8 cellular contexts compared by ENCODE assay signal in genomic region chr19:35644987-35645679, GRCh38. TPM values are rescaled to one million over a fixed set of nuclear protein-coding genes. Genes with fewer than 3 reads are reported as not detected.
DNase-seq lines count a peak whose midpoint lies in the region; ATAC-seq lines count a peak whose summit lies in the region.

No MANE protein-coding gene starts in this region.

- 17 to 18% methylated on average over 20 of the region's 20 CpGs for WGBS in esophagus, 2 donors

- peak; percentile 82 for DNase-seq in SIG-M5 treated with dmso at 0.1 percent for 504 hours (lab: John Stamatoyannopoulos, UW; ENCODE audit: unreplicated experiment)
- no peak for DNase-seq in SIG-M5 (lab: John Stamatoyannopoulos, UW)
- peak; percentile 67 for DNase-seq in NOMO-1 treated with dmso at 0.1 percent for 144 hours (lab: John Stamatoyannopoulos, UW; ENCODE audit: unreplicated experiment)
- peak; percentile 67 for DNase-seq in activated T-cell treated with anti-CD3 and anti-CD28 coated beads for 1 hour (ENCODE audit: low read depth)
- peak; percentile 48 for DNase-seq in naive B cell
- DNase-seq in stimulated activated naive B cell treated with anti-CD40 and anti-IgM and Interleukin-4, amounts not matched to agents 10 μg/mL and 1 μg/mL and 100 μg/mL, for 72 hours = peak; percentile 49

- H3K27me3 ChIP-seq in esophagus (ENCODE audit: control insufficient read depth in 1 of 2, insufficient read depth in 2 of 2, low read length in 2 of 2) = no peaks in the 10 kb centered on the region

- H3K4me3 ChIP-seq in esophagus (ENCODE audit: low read depth in 1 of 2, low read length in 2 of 2) = peak overlapping the region; percentile 63 to 81

- H3K36me3 Mint-ChIP-seq in naive B cell = no peaks in the 10 kb centered on the region
- H3K36me3 Mint-ChIP-seq in stimulated activated naive B cell treated with anti-CD40 and anti-IgM and Interleukin-4, amounts not matched to agents 10 μg/mL and 1 μg/mL and 100 μg/mL, for 72 hours = no peaks in the 10 kb centered on the region

- peak overlapping the region; percentile 78 to 95 (median 91) for H3K4me3 Mint-ChIP-seq in naive B cell
- peak overlapping the region; percentile 78 to 79 for H3K4me3 Mint-ChIP-seq in stimulated activated naive B cell treated with anti-CD40 and anti-IgM and Interleukin-4, amounts not matched to agents 10 μg/mL and 1 μg/mL and 100 μg/mL, for 72 hours

- ATAC-seq in naive B cell (ENCODE audit: low read depth in 2 of 2) (no peak), GM18502 (IDR thresholded peaks at IDR 0.05; ENCODE audit: poor library complexity, unreplicated experiment) (no peak)
- no peak for ATAC-seq in stimulated activated naive B cell treated with anti-CD40 and anti-IgM and Interleukin-4, amounts not matched to agents 10 μg/mL and 1 μg/mL and 100 μg/mL, for 72 hours (replicated peaks)

- peaks cover 30 to 65% (median 34%) of the 10 kb centered on the region in 3 donors for H3K4me1 Mint-ChIP-seq in naive B cell
- H3K4me1 Mint-ChIP-seq in stimulated activated naive B cell treated with anti-CD40 and anti-IgM and Interleukin-4, amounts not matched to agents 10 μg/mL and 1 μg/mL and 100 μg/mL, for 72 hours = peaks cover 20 to 55% of the 10 kb centered on the region in 2 donors

- H3K27ac Mint-ChIP-seq in naive B cell = peak overlapping the region in 4 of 6 donors; percentile 75 to 93 (median 76)
- peak overlapping the region; percentile 53 for H3K27ac Mint-ChIP-seq in stimulated activated naive B cell treated with anti-CD40 and anti-IgM and Interleukin-4, amounts not matched to agents 10 μg/mL and 1 μg/mL and 100 μg/mL, for 72 hours

- H3K9me3 ChIP-seq in esophagus (ENCODE audit: control insufficient read depth in 2 of 2, insufficient read depth in 1 of 2, low read depth in 1 of 2, low read length in 1 of 2) = no peaks in the 10 kb centered on the region

- no peaks in the 10 kb centered on the region for H3K36me3 ChIP-seq in esophagus (ENCODE audit: control insufficient read depth in 2 of 2, insufficient read depth in 2 of 2, low read length in 1 of 2)

- H3K4me1 ChIP-seq in esophagus (ENCODE audit: control insufficient read depth in 2 of 2, insufficient read depth in 2 of 2, low read length in 1 of 2) = peaks cover 3 to 8% of the 10 kb centered on the region in 2 donors

- no peaks in the 10 kb centered on the region for H3K27me3 Mint-ChIP-seq in naive B cell
- no peaks in the 10 kb centered on the region for H3K27me3 Mint-ChIP-seq in stimulated activated naive B cell treated with anti-CD40 and anti-IgM and Interleukin-4, amounts not matched to agents 10 μg/mL and 1 μg/mL and 100 μg/mL, for 72 hours

- peak overlapping the region; percentile 93 to 98 for H3K27ac ChIP-seq in esophagus (ENCODE audit: low read depth in 2 of 2, low read length in 1 of 2)

- no peaks in the 10 kb centered on the region for H3K9me3 Mint-ChIP-seq in naive B cell
- no peaks in the 10 kb centered on the region for H3K9me3 Mint-ChIP-seq in stimulated activated naive B cell treated with anti-CD40 and anti-IgM and Interleukin-4, amounts not matched to agents 10 μg/mL and 1 μg/mL and 100 μg/mL, for 72 hours

RNA-seq across cellular contexts. Expression of gene COX6B1, which starts 3.0 kb away (rescaled TPM):
- polyA plus RNA-seq in esophagus (1,000 to 10,000 TPM; 1,022 to 1,339 TPM), naive B cell (ENCODE audit: low read depth in 6 of 6) (100 to 1,000 TPM; 623 to 732 (median 678) TPM)

RNA-seq across cellular contexts. Expression of gene ETV2, which starts 3.6 kb away (rescaled TPM):
- 1 to 10 TPM; 3.4 to 5.6 TPM for polyA plus RNA-seq in esophagus
- under 1 TPM in 1 of 6 donors, not detected in 5; 0.61 TPM for polyA plus RNA-seq in naive B cell (ENCODE audit: low read depth in 6 of 6)

RNA-seq across cellular contexts. Expression of gene RBM42, which starts 16.3 kb away (rescaled TPM):
- polyA plus RNA-seq in esophagus (10 to 100 TPM; 47.8 to 61.5 TPM), naive B cell (ENCODE audit: low read depth in 6 of 6) (10 to 100 TPM; 30.6 to 71.1 (median 50.9) TPM)

RNA-seq across cellular contexts. Expression of gene UPK1A, which starts 21.2 kb away (rescaled TPM):
- polyA plus RNA-seq in esophagus = 10 to 100 TPM; 10.7 to 11.5 TPM
- polyA plus RNA-seq in naive B cell (ENCODE audit: low read depth in 6 of 6) = not detected

RNA-seq across cellular contexts. Expression of gene HAUS5, which starts 32.6 kb away (rescaled TPM):
- polyA plus RNA-seq in esophagus (10 to 100 TPM; 10.1 to 24.1 TPM), naive B cell (ENCODE audit: low read depth in 6 of 6) (1 to 10 TPM; 6.7 to 9.8 (median 8.6) TPM)
